In genomic region chr15:94383706-94384105, GRCh38 we compare ENCODE assay signal across 18 cellular contexts.
DNase-seq lines count a peak whose midpoint lies in the region; ATAC-seq and TF ChIP-seq lines count a peak whose summit lies in the region.
"Had no signal": no experiment of that assay in that cellular context is flagged by ENCODE, and none has a peak within 500 bp of the region (broad histone marks: within the 10 kb centered on the region; RNA-seq: fewer than 3 reads in every experiment).

No MANE protein-coding gene starts in this region.

- no peaks in the 10 kb centered on the region for H3K9me3 ChIP-seq in RWPE2 (ENCODE audit: severe bottlenecking)

- DNase-seq in EL (peak; percentile 6), RWPE2 (ENCODE audit: low spot score) (no peak), fibroblast of mammary gland (ENCODE audit: low read depth) (peak; percentile 3), renal cortical epithelial cell (ENCODE audit: low read depth) (peak; percentile 15), lower leg skin (ENCODE audit: low spot score in 2 of 2) (no peak), putamen (ENCODE audit: low spot score) (no peak), T-helper 2 cell (no peak)
- no peak for DNase-seq in activated T-helper 2 cell treated with anti-CD3 and anti-CD28 coated beads, Interferon-gamma antibody, Interleukin-2, Interleukin-4, amounts not matched to agents 10 μg/mL and 5 μg/mL and 100 μg/mL, durations not matched to agents 14 hours and 24 hours and 36 hours (ENCODE audit: low spot score)
- DNase-seq: CD4-positive, alpha-beta T cell; DND-41; NCI-H1092; NCI-H1694 treated with DMSO at 0.1 percent for 48 hours; NCI-H345; NCI-H526 treated with DMSO at 0.1 percent for 48 hours; PC-9; Right ventricle myocardium superior had no signal

- ATAC-seq in RWPE2 (ENCODE audit: low read depth), result peak; percentile 40; the same call in 1 of the 3 replicates
- ATAC-seq: HCT116, SK-N-SH treated with all-trans-retinoic acid at 6 μM for 48 hours had no signal

- H3K9me3 Mint-ChIP-seq in activated T-helper 2 cell treated with anti-CD3 and anti-CD28 coated beads, Interferon-gamma antibody, Interleukin-2, Interleukin-4, amounts not matched to agents 10 μg/mL and 5 μg/mL and 100 μg/mL, durations not matched to agents 14 hours and 24 hours and 36 hours, result no peaks in the 10 kb centered on the region
- H3K9me3 Mint-ChIP-seq: CD4-positive, alpha-beta T cell had no signal

- no peaks in the 10 kb centered on the region for H3K4me1 ChIP-seq in RWPE2 (ENCODE audit: insufficient read depth, poor library complexity, severe bottlenecking)

- TF ChIP-seq POLR2A in lower leg skin (IDR thresholded peaks at IDR 0.05), result no peak

- TF ChIP-seq CTCF in RWPE2 (IDR thresholded peaks at IDR 0.05; ENCODE audit: poor library complexity, severe bottlenecking) (no peak), fibroblast of mammary gland (conservative IDR thresholded peaks at IDR 0.05; ENCODE audit: control insufficient read depth, insufficient read depth, low read depth, low read length) (no peak), lower leg skin (IDR thresholded peaks at IDR 0.05) (no peak)

- no peak overlapping the region for H3K27ac Mint-ChIP-seq in activated T-helper 2 cell treated with anti-CD3 and anti-CD28 coated beads, Interferon-gamma antibody, Interleukin-2, Interleukin-4, amounts not matched to agents 10 μg/mL and 5 μg/mL and 100 μg/mL, durations not matched to agents 14 hours and 24 hours and 36 hours
- H3K27ac Mint-ChIP-seq: CD4-positive, alpha-beta T cell had no signal

- H3K36me3 Mint-ChIP-seq in activated T-helper 2 cell treated with anti-CD3 and anti-CD28 coated beads, Interferon-gamma antibody, Interleukin-2, Interleukin-4, amounts not matched to agents 10 μg/mL and 5 μg/mL and 100 μg/mL, durations not matched to agents 14 hours and 24 hours and 36 hours (ENCODE audit: low read depth), result peaks cover 62% of the 10 kb centered on the region

- H3K4me3 ChIP-seq in RWPE2 (ENCODE audit: severe bottlenecking) (no peak overlapping the region), fibroblast of mammary gland (ENCODE audit: control insufficient read depth, low read depth, low read length) (no peak overlapping the region), lower leg skin (ENCODE audit: low read depth, poor library complexity, severe bottlenecking) (no peak overlapping the region)
- H3K4me3 ChIP-seq: PC-9 had no signal

- WGBS in lower leg skin, 2 donors, result 97 to 98% methylated on average over 9 of the region's 9 CpGs

- peaks cover 9% of the 10 kb centered on the region for H3K36me3 ChIP-seq in RWPE2 (ENCODE audit: low read depth)

- peaks cover 16% of the 10 kb centered on the region for H3K4me1 Mint-ChIP-seq in activated T-helper 2 cell treated with anti-CD3 and anti-CD28 coated beads, Interferon-gamma antibody, Interleukin-2, Interleukin-4, amounts not matched to agents 10 μg/mL and 5 μg/mL and 100 μg/mL, durations not matched to agents 14 hours and 24 hours and 36 hours (ENCODE audit: low read depth)

- no peak overlapping the region for H3K4me3 Mint-ChIP-seq in activated T-helper 2 cell treated with anti-CD3 and anti-CD28 coated beads, Interferon-gamma antibody, Interleukin-2, Interleukin-4, amounts not matched to agents 10 μg/mL and 5 μg/mL and 100 μg/mL, durations not matched to agents 14 hours and 24 hours and 36 hours (ENCODE audit: low read depth)
- H3K4me3 Mint-ChIP-seq: CD4-positive, alpha-beta T cell had no signal

- H3K27me3 Mint-ChIP-seq in activated T-helper 2 cell treated with anti-CD3 and anti-CD28 coated beads, Interferon-gamma antibody, Interleukin-2, Interleukin-4, amounts not matched to agents 10 μg/mL and 5 μg/mL and 100 μg/mL, durations not matched to agents 14 hours and 24 hours and 36 hours (ENCODE audit: low read depth), result no peaks in the 10 kb centered on the region
- H3K27me3 Mint-ChIP-seq: CD4-positive, alpha-beta T cell had no signal

- H3K27ac ChIP-seq in RWPE2 (ENCODE audit: poor library complexity, severe bottlenecking), result no peak overlapping the region
- H3K27ac ChIP-seq: PC-9 had no signal

- H3K27me3 ChIP-seq in RWPE2 (ENCODE audit: insufficient read depth, poor library complexity, severe bottlenecking), result no peaks in the 10 kb centered on the region

- intact Hi-C loops in activated T-helper 2 cell treated with anti-CD3 and anti-CD28 coated beads, Interferon-gamma antibody, Interleukin-2, Interleukin-4, amounts not matched to agents 10 μg/mL and 5 μg/mL and 100 μg/mL, durations not matched to agents 14 hours and 24 hours and 36 hours (cut with micrococcal nuclease), result no loop called here
- intact Hi-C loops in lower leg skin (cut with DNase I; ENCODE audit: low total_unique reads), result no loop called here

Comparison
In these comparisons a context has a peak if more than half of its experiments do, and no peak if none do; other contexts are left out.
1. DNase-seq: peak in EL (single experiment), fibroblast of mammary gland (single experiment) and renal cortical epithelial cell (single experiment); none in RWPE2 (single experiment), activated T-helper 2 cell treated with anti-CD3 and anti-CD28 coated beads, Interferon-gamma antibody, Interleukin-2, Interleukin-4, amounts not matched to agents 10 μg/mL and 5 μg/mL and 100 μg/mL, durations not matched to agents 14 hours and 24 hours and 36 hours (single experiment), lower leg skin (0 of 2), putamen (single experiment) and T-helper 2 cell (0 of 5).